ENCODE assay signal across 9 cellular contexts in genomic region chr17:37527249-37527851, GRCh38. TPM values are rescaled to one million over a fixed set of nuclear protein-coding genes. Genes with fewer than 3 reads are reported as not detected.
DNase-seq lines count a peak whose midpoint lies in the region; ATAC-seq, FAIRE-seq and TF ChIP-seq lines count a peak whose summit lies in the region.
"Had no signal": no experiment of that assay in that cellular context is flagged by ENCODE, and none has a peak within 500 bp of the region (broad histone marks: within the 10 kb centered on the region; RNA-seq: fewer than 3 reads in every experiment).

No MANE protein-coding gene starts in this region.

- no peak for ATAC-seq in HG03139 (IDR thresholded peaks at IDR 0.05; ENCODE audit: unreplicated experiment)

- H3K27ac ChIP-seq in astrocyte (ENCODE audit: low read depth, low read length) (no peak overlapping the region), tibial artery (no peak overlapping the region)

- in situ Hi-C loops in GM13976 (cut with MboI; ENCODE audit: low sequenced_read_pairs, unreplicated experiment) = loop anchor here (10.0 kb wide), 1 partner anchor 287 kb away; no protein-coding TSS in a partner anchor

- peaks cover 8% of the 10 kb centered on the region for H4K20me1 ChIP-seq in astrocyte (ENCODE audit: insufficient read depth, low read length)

- no peak for FAIRE-seq in astrocyte (lab: Jason Lieb, UNC)
- FAIRE-seq: TTC549 had no signal

- intact Hi-C loops in tibial artery (cut with DNase I; ENCODE audit: low total_unique reads) = no loop called here

- H3K4me3 Mint-ChIP-seq in astrocyte (ENCODE audit: unreplicated experiment) (no peak overlapping the region), immature natural killer cell (no peak overlapping the region)

- H3K27ac Mint-ChIP-seq in astrocyte (ENCODE audit: unreplicated experiment) = no peak overlapping the region
- H3K27ac Mint-ChIP-seq in immature natural killer cell = peak overlapping the region in 1 of 6 donors; percentile 53

- no peaks in the 10 kb centered on the region for H3K27me3 Mint-ChIP-seq in astrocyte (ENCODE audit: low read depth, unreplicated experiment)
- H3K27me3 Mint-ChIP-seq in immature natural killer cell (ENCODE audit: low read depth in 3 of 3) = peaks cover 0 to 2% (median 0%) of the 10 kb centered on the region in 3 donors

- DNase-seq in COLO668 (lab: John Stamatoyannopoulos, UW; ENCODE audit: unreplicated experiment) (peak; percentile 1), GM13976 (ENCODE audit: low spot score) (peak; percentile 53), NCI-H510A treated with DMSO at 0.1 percent for 48 hours (lab: John Stamatoyannopoulos, UW) (peak; percentile 62), astrocyte (ENCODE audit: low read depth) (peak; percentile 32), immature natural killer cell (peak; percentile 9 to 24 (median 22)), tibial artery (no peak), HK-2 (ENCODE audit: unreplicated experiment) (no peak)

- H3K9ac ChIP-seq in astrocyte (ENCODE audit: low read length) = no peak overlapping the region

- no peaks in the 10 kb centered on the region for H3K9me3 ChIP-seq in astrocyte (ENCODE audit: insufficient read depth, low read depth, low read length)
- no peaks in the 10 kb centered on the region for H3K9me3 ChIP-seq in tibial artery

- no peak overlapping the region for H3K4me2 ChIP-seq in astrocyte (ENCODE audit: low read length)

- no peak overlapping the region for H3K4me3 ChIP-seq in astrocyte (ENCODE audit: insufficient read depth, low read depth, low read length)
- H3K4me3 ChIP-seq in tibial artery = no peak overlapping the region

- H3K9me3 Mint-ChIP-seq in astrocyte (ENCODE audit: unreplicated experiment) (no peaks in the 10 kb centered on the region), immature natural killer cell (no peaks in the 10 kb centered on the region)

- H3K36me3 ChIP-seq in astrocyte (ENCODE audit: insufficient read depth, low read length) = peaks cover 27% of the 10 kb centered on the region
- H3K36me3 ChIP-seq in tibial artery = peaks cover 27 to 88% (median 74%) of the 10 kb centered on the region in 3 donors

- no peaks in the 10 kb centered on the region for H3K27me3 ChIP-seq in astrocyte (ENCODE audit: insufficient read depth, low read length)
- H3K27me3 ChIP-seq in tibial artery = no peaks in the 10 kb centered on the region

- H3K36me3 Mint-ChIP-seq in astrocyte (ENCODE audit: low read depth, unreplicated experiment) (peaks cover 19% of the 10 kb centered on the region), immature natural killer cell (peaks cover 0 to 35% (median 27%) of the 10 kb centered on the region in 3 donors)

- peak; percentile 50 for TF ChIP-seq CTCF in GM13976 (IDR thresholded peaks at IDR 0.05; ENCODE audit: borderline replicate concordance, control extremely low read depth, extremely low read depth, insufficient read depth, missing control alignments)
- peak; percentile 83 for TF ChIP-seq CTCF in astrocyte (IDR thresholded peaks at IDR 0.05; ENCODE audit: insufficient read depth, low read depth, low read length)
- peak; percentile 13 for TF ChIP-seq CTCF in tibial artery (IDR thresholded peaks at IDR 0.05)

- H3K4me1 ChIP-seq in astrocyte (ENCODE audit: insufficient read depth, low read length) = no peaks in the 10 kb centered on the region
- H3K4me1 ChIP-seq in tibial artery = no peaks in the 10 kb centered on the region

- no peak overlapping the region for H2AFZ ChIP-seq in astrocyte (ENCODE audit: low read depth, low read length)

- H3K4me1 Mint-ChIP-seq in astrocyte (ENCODE audit: low read depth, unreplicated experiment) (peaks cover 9% of the 10 kb centered on the region), immature natural killer cell (peaks cover 8 to 29% of the 10 kb centered on the region in 2 donors)

- H3K79me2 ChIP-seq in astrocyte (ENCODE audit: insufficient read depth, low read length) = no peaks in the 10 kb centered on the region

RNA-seq across cellular contexts. Expression of gene DUSP14, which starts 37.7 kb away (rescaled TPM):
- total RNA-seq in astrocyte = 64.3 and 69.1 TPM in 2 replicates
- 10 to 100 TPM; 18.1 to 25.9 (median 19.2) TPM for polyA plus RNA-seq in immature natural killer cell

Comparison
In these comparisons a context has a peak if more than half of its experiments do, and no peak if none do; other contexts are left out.
1. DNase-seq: peak in COLO668 (single experiment), GM13976 (single experiment), NCI-H510A treated with DMSO at 0.1 percent for 48 hours (single experiment), astrocyte (single experiment) and immature natural killer cell (3 of 3); none in tibial artery (0 of 2) and HK-2 (single experiment).
2. CTCF ChIP-seq: peak in every context shown above with its lines; median percentile 83 in astrocyte; 50 in GM13976; 13 in tibial artery.